In the genomic region with DNA sequence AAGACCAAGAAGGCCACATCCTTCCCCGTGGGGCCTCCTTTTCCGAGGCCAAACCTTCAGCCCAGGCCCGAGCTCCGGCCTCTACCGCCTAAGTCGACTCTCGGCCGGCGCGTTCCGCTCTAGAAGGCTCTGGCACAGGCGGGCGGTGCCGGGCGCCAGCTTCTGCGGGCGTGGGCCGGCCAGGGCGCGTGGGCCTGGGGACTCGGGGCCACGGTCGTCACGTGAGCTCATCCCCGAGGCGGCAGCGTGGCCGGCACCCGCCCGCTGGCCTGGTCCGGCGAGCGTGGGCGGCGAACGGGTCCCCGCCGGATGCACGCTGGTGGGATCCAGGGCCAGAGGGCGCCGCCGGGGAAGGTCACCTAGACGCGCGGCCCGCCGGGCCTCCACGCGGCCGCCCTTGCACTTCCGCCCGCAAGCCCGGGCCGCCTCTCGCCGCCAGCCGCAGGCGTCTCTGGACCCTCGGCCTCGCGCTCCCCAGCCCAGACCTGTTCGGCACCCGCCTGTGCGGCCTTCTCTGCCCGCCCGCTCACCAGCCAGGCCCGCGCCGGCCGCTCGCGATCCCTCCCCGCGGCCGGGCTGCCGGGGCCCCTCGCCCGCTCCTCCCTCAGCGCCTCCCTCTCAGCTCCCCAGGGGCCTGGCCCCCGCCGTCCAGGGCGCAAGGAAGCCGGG, we compare ENCODE assay signal across 7 cellular contexts. TPM values are rescaled to one million over a fixed set of nuclear protein-coding genes. Genes with fewer than 3 reads are reported as not detected.
DNase-seq lines count a peak whose midpoint lies in the region; ATAC-seq and TF ChIP-seq lines count a peak whose summit lies in the region.

No MANE protein-coding gene starts in this region.

- H3K4me3 ChIP-seq in gastroesophageal sphincter = peak overlapping the region; percentile 78 to 98
- H3K4me3 ChIP-seq in neutrophil (ENCODE audit: low read depth in 1 of 2, low read length in 1 of 2) = peak overlapping the region; percentile 78 to 87
- peak overlapping the region; percentile 75 to 95 for H3K4me3 ChIP-seq in tibial artery

- peak in 1 of 2 donors; percentile 29 for TF ChIP-seq POLR2A in gastroesophageal sphincter (IDR thresholded peaks at IDR 0.05)

- peaks cover 0 to 8% of the 10 kb centered on the region in 2 donors for H3K36me3 ChIP-seq in gastroesophageal sphincter
- no peaks in the 10 kb centered on the region for H3K36me3 ChIP-seq in neutrophil
- H3K36me3 ChIP-seq in tibial artery = no peaks in the 10 kb centered on the region

- ATAC-seq in GM18498 (IDR thresholded peaks at IDR 0.05; ENCODE audit: unreplicated experiment) (peak; percentile 42), gastroesophageal sphincter (peak; percentile 43)

- H3K4me1 ChIP-seq in gastroesophageal sphincter (peaks cover 8 to 62% (median 37%) of the 10 kb centered on the region in 3 donors), neutrophil (ENCODE audit: control insufficient read depth in 1 of 2, insufficient read depth in 1 of 2, low read depth in 1 of 2, low read length in 1 of 2) (peaks cover 21 to 23% of the 10 kb centered on the region in 2 experiments), tibial artery (peaks cover 0 to 58% (median 47%) of the 10 kb centered on the region in 4 donors)

- H3K27me3 ChIP-seq in gastroesophageal sphincter (no peaks in the 10 kb centered on the region), neutrophil (peaks cover 42% of the 10 kb centered on the region), tibial artery (no peaks in the 10 kb centered on the region)

- intact Hi-C loops in tibial artery (cut with DNase I; ENCODE audit: low total_unique reads) = no loop called here

- POLR2A ChIA-PET in HEK293T (lab: Yijun Ruan, JAX) = interaction anchor here (0.6 to 2.6 kb wide), 7 partner anchors 8 to 41 kb away, joined by 3 to 19 read pairs (median 6); a partner anchor contains a TSS

- TF ChIP-seq CTCF in gastroesophageal sphincter (IDR thresholded peaks at IDR 0.05) (peak in 1 of 4 experiments; percentile 13), neutrophil (IDR thresholded peaks at IDR 0.05) (no peak), tibial artery (IDR thresholded peaks at IDR 0.05) (no peak)

- peak; percentile 39 for DNase-seq in HEK293T (ENCODE audit: extremely low spot score)
- DNase-seq in NCI-H226 = peak; percentile 8
- DNase-seq in activated effector memory CD4-positive, alpha-beta T cell treated with Interleukin-2 at 50 U/mL for 16 hours = peak; percentile 17
- peak; percentile 55 to 84 for DNase-seq in tibial artery

- H3K9me3 ChIP-seq in gastroesophageal sphincter (no peaks in the 10 kb centered on the region), neutrophil (no peaks in the 10 kb centered on the region), tibial artery (no peaks in the 10 kb centered on the region)

- H3K27ac ChIP-seq in gastroesophageal sphincter (peak overlapping the region; percentile 95 to 100 (median 99)), neutrophil (peak overlapping the region; percentile 75), tibial artery (peak overlapping the region; percentile 97 to 98)

- CTCF ChIA-PET in HEK293T (lab: Yijun Ruan, JAX) = interaction anchor here (1.0 to 3.0 kb wide), 5 partner anchors 7 to 60 kb away, joined by 3 to 13 read pairs (median 7); no protein-coding TSS in a partner anchor

- no peak for TF ChIP-seq EP300 in gastroesophageal sphincter (IDR thresholded peaks at IDR 0.05)

- no CpG with 5 or more reads among the region's 83 CpGs for WGBS in gastroesophageal sphincter (ENCODE audit: low coverage in 1 of 2), 2 donors

TF ChIP-seq in HEK293T, 16 proteins besides CTCF, POLR2A, EP300 and RAD21:
- TF ChIP-seq ELF4 (IDR thresholded peaks at IDR 0.05) (no peak), LEF1 (IDR thresholded peaks at IDR 0.05; ENCODE audit: borderline replicate concordance) (0 out of 2 replicates have a peak, but pooled peaks have one; percentile 26)

RNA-seq across cellular contexts. Expression of a gene that starts 0.7 kb away (rescaled TPM):
- 100 to 1,000 TPM; 112 to 157 (median 131) TPM for total RNA-seq in gastroesophageal sphincter

RNA-seq across cellular contexts. Expression of a gene that starts 35.7 kb away (rescaled TPM):
- total RNA-seq in gastroesophageal sphincter = 10 to 100 TPM; 22.2 to 38.0 (median 23.2) TPM

Comparison
In these comparisons a context has a peak if more than half of its experiments do, and no peak if none do; other contexts are left out.
1. Peak in every context shown above with its lines: DNase-seq, ATAC-seq, H3K4me3 ChIP-seq and H3K27ac ChIP-seq.
2. DNase-seq: peak in every context shown above with its lines; median percentile 70 in tibial artery; 39 in HEK293T; 17 in activated effector memory CD4-positive, alpha-beta T cell treated with Interleukin-2 at 50 U/mL for 16 hours; 8 in NCI-H226.